Comparison of ENCODE assay signal across 8 cellular contexts in genomic region chr3:53160335-53160659, GRCh38. TPM values are rescaled to one million over a fixed set of nuclear protein-coding genes. Genes with fewer than 3 reads are reported as not detected.
DNase-seq lines count a peak whose midpoint lies in the region; ATAC-seq and TF ChIP-seq lines count a peak whose summit lies in the region.

No MANE protein-coding gene starts in this region.

- DNase-seq in activated T-cell treated with anti-CD3 and anti-CD28 coated beads, Interleukin-2, amount 50 U/mL, for 4 hours = no peak
- DNase-seq in activated T-cell treated with anti-CD3 and anti-CD28 coated beads, Interleukin-2, amount 50 U/mL, for 1 hour = no peak
- no peak for DNase-seq in astrocyte of the spinal cord (ENCODE audit: low read depth, low spot score)
- DNase-seq in lower lobe of right lung = no peak
- no peak for DNase-seq in thyroid gland
- DNase-seq in cortex of kidney (lab: John Stamatoyannopoulos, UW) = no peak
- no peak for DNase-seq in activated CD4-positive, CD25-positive, alpha-beta regulatory T cell treated with anti-CD3 and anti-CD28 coated beads, Interleukin-2, amount 50 U/mL, for 72 hours

- no peaks in the 10 kb centered on the region for H3K9me3 ChIP-seq in lower lobe of right lung
- no peaks in the 10 kb centered on the region for H3K9me3 ChIP-seq in thyroid gland

- H3K36me3 Mint-ChIP-seq in activated T-cell treated with anti-CD3 and anti-CD28 coated beads, Interleukin-2, amount 50 U/mL, for 4 hours (ENCODE audit: insufficient read depth) = no peaks in the 10 kb centered on the region

- H3K4me1 ChIP-seq in lower lobe of right lung (peaks cover 66% of the 10 kb centered on the region), thyroid gland (peaks cover 41 to 72% of the 10 kb centered on the region in 2 donors)

- H3K4me1 Mint-ChIP-seq in activated T-cell treated with anti-CD3 and anti-CD28 coated beads, Interleukin-2, amount 50 U/mL, for 4 hours (ENCODE audit: low read depth) = peaks cover 22% of the 10 kb centered on the region

- intact Hi-C loops in lower lobe of right lung (cut with DNase I) = no loop called here
- intact Hi-C loops in thyroid gland (cut with DNase I) = no loop called here

- in situ Hi-C loops in astrocyte of the spinal cord (cut with HindIII; ENCODE audit: low sequenced_read_pairs) = no loop called here

- H3K36me3 ChIP-seq in lower lobe of right lung (peaks cover under 1% of the 10 kb centered on the region), thyroid gland (no peaks in the 10 kb centered on the region)

- H3K27me3 ChIP-seq in lower lobe of right lung (ENCODE audit: low read depth) = peaks cover 8% of the 10 kb centered on the region
- no peaks in the 10 kb centered on the region for H3K27me3 ChIP-seq in thyroid gland

- H3K4me3 Mint-ChIP-seq in activated T-cell treated with anti-CD3 and anti-CD28 coated beads, Interleukin-2, amount 50 U/mL, for 4 hours = peak overlapping the region; percentile 83

- no peak for TF ChIP-seq POLR2A in thyroid gland (IDR thresholded peaks at IDR 0.05)

- peaks cover 19% of the 10 kb centered on the region for H3K27me3 Mint-ChIP-seq in activated T-cell treated with anti-CD3 and anti-CD28 coated beads, Interleukin-2, amount 50 U/mL, for 4 hours (ENCODE audit: low read depth)

- no peak for ATAC-seq in activated T-cell treated with anti-CD3 and anti-CD28 coated beads, Interleukin-2, amount 50 U/mL, for 4 hours
- ATAC-seq in lower lobe of right lung (no peak), GM18861 (IDR thresholded peaks at IDR 0.05; ENCODE audit: unreplicated experiment) (no peak)

- WGBS in thyroid gland, 2 donors = 14 to 18% methylated on average over 3 of the region's 3 CpGs

- H3K4me3 ChIP-seq in astrocyte of the spinal cord (ENCODE audit: low read depth, low read length) (peak overlapping the region; percentile 80), lower lobe of right lung (peak overlapping the region; percentile 96), thyroid gland (replicated peaks in 1 of 3) (peak overlapping the region in 1 of 3 donors; percentile 94)

- H3K27ac ChIP-seq in lower lobe of right lung (peak overlapping the region; percentile 93), thyroid gland (peak overlapping the region; percentile 66 to 90 (median 73))

- no peaks in the 10 kb centered on the region for H3K9me3 Mint-ChIP-seq in activated T-cell treated with anti-CD3 and anti-CD28 coated beads, Interleukin-2, amount 50 U/mL, for 4 hours

- TF ChIP-seq CTCF in astrocyte of the spinal cord (IDR thresholded peaks at IDR 0.05; ENCODE audit: low read depth, low read length) (peak; percentile 43), lower lobe of right lung (IDR thresholded peaks at IDR 0.05) (no peak), thyroid gland (IDR thresholded peaks at IDR 0.05) (no peak)

RNA-seq across cellular contexts. Expression of gene PRKCD, which starts 0.7 kb away (rescaled TPM):
- 10 to 100 TPM; 15.7 to 24.3 (median 19.1) TPM for total RNA-seq in activated T-cell treated with anti-CD3 and anti-CD28 coated beads, Interleukin-2, amount 50 U/mL, for 4 hours
- total RNA-seq in lower lobe of right lung = 103 TPM
- 100 to 1,000 TPM in 1 of 4 donors, 10 to 100 TPM in 3; 32.0 to 154 (median 71.4) TPM for total RNA-seq in thyroid gland

RNA-seq across cellular contexts. Expression of gene RFT1, which starts 30.1 kb away (rescaled TPM):
- total RNA-seq in activated T-cell treated with anti-CD3 and anti-CD28 coated beads, Interleukin-2, amount 50 U/mL, for 4 hours = 10 to 100 TPM; 43.6 to 45.1 (median 44.3) TPM
- total RNA-seq in lower lobe of right lung = 18.3 TPM
- 10 to 100 TPM; 14.4 to 17.7 (median 16.2) TPM for total RNA-seq in thyroid gland
